In the genomic region with DNA sequence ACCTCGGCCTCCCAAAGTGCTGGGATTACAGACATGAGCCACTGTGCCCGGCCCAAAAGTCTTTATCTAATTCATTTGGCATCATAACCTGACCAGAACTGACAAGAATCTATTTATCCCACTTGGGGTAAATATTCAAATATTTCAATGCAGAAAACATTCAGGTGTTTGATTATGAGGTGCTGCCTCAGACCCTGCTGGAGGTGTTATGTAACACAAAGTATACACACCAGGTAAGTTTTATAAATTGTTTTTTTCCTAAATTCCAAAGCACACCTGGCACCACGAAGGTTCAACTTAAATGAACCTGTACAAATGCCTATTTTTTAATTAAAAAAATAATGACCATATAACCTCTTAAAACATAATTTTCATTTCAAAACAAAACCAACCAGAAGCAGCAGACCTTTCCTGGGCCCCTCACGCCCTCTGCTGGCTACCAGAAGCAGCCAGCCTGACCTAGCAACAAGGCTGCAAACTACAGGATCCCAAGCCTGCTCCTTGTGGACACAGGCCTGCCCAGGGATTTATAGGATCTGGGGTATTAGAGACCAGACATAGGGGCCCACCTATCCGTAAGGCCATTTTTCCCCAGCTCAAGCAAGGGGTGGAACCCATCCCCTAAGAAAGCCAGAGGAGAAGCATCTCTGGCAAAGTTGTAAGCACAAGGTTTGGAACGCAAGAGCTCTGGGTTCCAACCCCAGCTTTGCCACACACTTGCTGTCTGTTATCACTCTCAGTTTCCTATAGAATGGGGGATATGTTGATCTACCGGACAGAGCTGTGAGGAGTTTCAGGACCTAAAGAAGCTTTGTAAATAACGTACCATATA, we compare ENCODE assay signal across 8 cellular contexts. TPM values are rescaled to one million over a fixed set of nuclear protein-coding genes. Genes with fewer than 3 reads are reported as not detected.
DNase-seq lines count a peak whose midpoint lies in the region; ATAC-seq, FAIRE-seq and TF ChIP-seq lines count a peak whose summit lies in the region.

No MANE protein-coding gene starts in this region.

- no peak overlapping the region for H4K8ac ChIP-seq in H1 (ENCODE audit: extremely low read depth, insufficient read depth, low read length)

- H3K18ac ChIP-seq in H1 (ENCODE audit: extremely low read depth, low read length), result no peak overlapping the region

- peaks cover 0 to 47% of the 10 kb centered on the region in 2 experiments; a peak in 2 of 4 replicates for H3K79me2 ChIP-seq in H1 (ENCODE audit: control insufficient read depth in 1 of 2, insufficient read depth in 2 of 2, low read length in 2 of 2)

- peak overlapping the region; percentile 10 for H3K27ac ChIP-seq in cardiac muscle cell
- no peak overlapping the region for H3K27ac ChIP-seq in H1 (ENCODE audit: low read depth, low read length)

- peak; percentile 69 to 81 for TF ChIP-seq RAD21 in H1 (IDR thresholded peaks at IDR 0.05 in 1 of 2, conservative IDR thresholded peaks at IDR 0.05 in 1 of 2; ENCODE audit: low read depth in 2 of 2, low read length in 2 of 2)

- 69% methylated on average over 7 of the region's 8 CpGs; no CpG with 5 or more reads in 1 of the 2 experiments for WGBS in H1 (ENCODE audit: extremely low coverage in 1 of 2, insufficient coverage in 1 of 2, insufficient read length in 1 of 2, insufficient replicate concordance in 2 of 2, low coverage in 1 of 2, low lambda C conversion rate in 2 of 2, missing lambda C conversion rate in 1 of 2), 2 experiments

- H3K23me2 ChIP-seq in H1 (ENCODE audit: low read depth, low read length), result no peaks in the 10 kb centered on the region; the same call in 1 of the 2 replicates

- intact Hi-C loops in Right ventricle myocardium inferior (cut with DNase I), result loop anchor here (10.0 kb wide), 1 partner anchor 301 kb away; no protein-coding TSS in a partner anchor
- intact Hi-C loops in mucosa of descending colon (cut with DNase I, micrococcal nuclease), result no loop called here

- no peaks in the 10 kb centered on the region for H3K9me3 ChIP-seq in cardiac muscle cell (ENCODE audit: low read depth)
- H3K9me3 ChIP-seq in H1 (ENCODE audit: insufficient read depth in 2 of 2, low read depth in 1 of 2, low read length in 1 of 2), result no peaks in the 10 kb centered on the region
- no peaks in the 10 kb centered on the region for H3K9me3 ChIP-seq in mucosa of descending colon

- peak; percentile 75 for TF ChIP-seq CTCF in cardiac muscle cell (IDR thresholded peaks at IDR 0.05; ENCODE audit: low read depth, low read length)
- TF ChIP-seq CTCF in H1 (IDR thresholded peaks at IDR 0.05; ENCODE audit: control extremely low read depth in 1 of 3, insufficient read depth in 1 of 3, low read depth in 1 of 3, low read length in 3 of 3), result peak; percentile 69 to 81 (median 78)
- TF ChIP-seq CTCF in mucosa of descending colon (IDR thresholded peaks at IDR 0.05), result peak; percentile 59

- no peak overlapping the region for H3K4me3 ChIP-seq in cardiac muscle cell
- no peak overlapping the region for H3K4me3 ChIP-seq in H1 (ENCODE audit: extremely low read depth in 1 of 4, insufficient read depth in 2 of 4, low read depth in 3 of 4, low read length in 4 of 4)
- H3K4me3 ChIP-seq in mucosa of descending colon, result no peak overlapping the region

- no peak overlapping the region for H3K14ac ChIP-seq in H1 (ENCODE audit: insufficient read length)

- ATAC-seq in Right ventricle myocardium inferior, result no peak
- ATAC-seq in mucosa of descending colon, result peak; percentile 81
- ATAC-seq in GM21528 (IDR thresholded peaks at IDR 0.05; ENCODE audit: low FRiP score, unreplicated experiment), result no peak

- POLR2A ChIA-PET in H1 (lab: Charles Lee; ENCODE audit: partially characterized antibody), result interaction anchor here (1.0 to 1.7 kb wide), 8 partner anchors 12 to 36 kb away, joined by 3 to 15 read pairs (median 4); a partner anchor contains a TSS

- H3K4ac ChIP-seq in H1 (replicated peaks; ENCODE audit: insufficient read length, low read depth, low read length), result no peak overlapping the region

- H3K27me3 ChIP-seq in cardiac muscle cell (no peaks in the 10 kb centered on the region), H1 (replicated peaks in 1 of 4; ENCODE audit: control insufficient read depth in 3 of 4, extremely low read depth in 1 of 4, insufficient read depth in 3 of 4, low read length in 3 of 4) (no peaks in the 10 kb centered on the region)

- no peak overlapping the region for H2BK20ac ChIP-seq in H1 (ENCODE audit: low read length)

- H3K23ac ChIP-seq in H1 (ENCODE audit: insufficient read length), result no peak overlapping the region

- H3K56ac ChIP-seq in H1 (replicated peaks; ENCODE audit: insufficient read length, low read depth, low read length), result no peak overlapping the region

- no peak overlapping the region for H2BK12ac ChIP-seq in H1 (ENCODE audit: low read depth, low read length)

- no peaks in the 10 kb centered on the region for H3K79me1 ChIP-seq in H1 (ENCODE audit: low read depth, low read length)

- CTCF ChIA-PET in H1 (lab: Charles Lee; ENCODE audit: partially characterized antibody), result interaction anchor here (0.6 to 1.9 kb wide), 12 partner anchors 8 to 339 kb away, joined by 3 to 12 read pairs (median 3); no protein-coding TSS in a partner anchor

- no peak overlapping the region for H2BK5ac ChIP-seq in H1 (ENCODE audit: low read depth, low read length)

- DNase-seq in cardiac muscle cell (ENCODE audit: low read depth in 1 of 2, low spot score in 1 of 2) (peak; percentile 59 to 67), Right ventricle myocardium inferior (ENCODE audit: missing footprints) (no peak), LoVo (ENCODE audit: low spot score) (peak; percentile 11), H1 (ENCODE audit: low read depth in 1 of 2, low spot score in 2 of 2) (peak in 1 of 2 experiments; percentile 47), mucosa of descending colon (peak in 2 of 3 donors; percentile 49 to 58), NCI-H524 treated with DMSO at 0.1 percent for 48 hours (lab: John Stamatoyannopoulos, UW) (no peak)
- peak; percentile 65 for DNase-seq in activated CD4-positive, CD25-positive, alpha-beta regulatory T cell treated with anti-CD3 and anti-CD28 coated beads, Interleukin-2, amount 50 U/mL, for 72 hours

- no peak overlapping the region for H3K4me2 ChIP-seq in H1 (ENCODE audit: insufficient read depth in 1 of 2, low read depth in 2 of 2, low read length in 2 of 2)

- no peak overlapping the region for H2AK5ac ChIP-seq in H1 (ENCODE audit: low read depth, low read length)

- H3K9ac ChIP-seq in H1 (replicated peaks in 1 of 4; ENCODE audit: extremely low read depth in 1 of 4, low read depth in 3 of 4, low read length in 3 of 4), result no peak overlapping the region

- no peak overlapping the region for H2AFZ ChIP-seq in H1 (ENCODE audit: low read length)

- peaks cover 0 to 15% of the 10 kb centered on the region in 2 experiments for H4K20me1 ChIP-seq in H1 (replicated peaks in 1 of 2; ENCODE audit: control insufficient read depth in 1 of 2, insufficient read depth in 2 of 2, low read length in 2 of 2)

- TF ChIP-seq POLR2A in H1 (IDR thresholded peaks at IDR 0.05; ENCODE audit: control extremely low read depth in 1 of 2, low read depth in 2 of 2, low read length in 2 of 2), result no peak

- H3K36me3 ChIP-seq in cardiac muscle cell, result no peaks in the 10 kb centered on the region
- H3K36me3 ChIP-seq in H1 (ENCODE audit: control insufficient read depth in 2 of 4, insufficient read depth in 4 of 4, low read length in 3 of 4), result peaks cover 0 to 6% (median 0%) of the 10 kb centered on the region in 4 experiments; a peak in 3 of 8 replicates
- no peaks in the 10 kb centered on the region for H3K36me3 ChIP-seq in mucosa of descending colon (ENCODE audit: low read depth)

- peak; percentile 96 for FAIRE-seq in H1 (lab: Jason Lieb, UNC)

- no peak overlapping the region for H2BK15ac ChIP-seq in H1 (ENCODE audit: low read length)

- no peaks in the 10 kb centered on the region for H3K4me1 ChIP-seq in cardiac muscle cell (ENCODE audit: low read depth)
- 0 out of 7 replicates have a peak, but pooled peaks cover 0 to 2% (median 0%) of the 10 kb centered on the region in 4 experiments for H3K4me1 ChIP-seq in H1 (replicated peaks in 1 of 4; ENCODE audit: control insufficient read depth in 3 of 4, insufficient read depth in 4 of 4, low read length in 3 of 4)
- no peaks in the 10 kb centered on the region for H3K4me1 ChIP-seq in mucosa of descending colon (ENCODE audit: low read depth)

- no peak overlapping the region for H2BK120ac ChIP-seq in H1 (replicated peaks; ENCODE audit: low read depth, low read length)

- H4K91ac ChIP-seq in H1 (replicated peaks; ENCODE audit: insufficient read length, low read length), result no peak overlapping the region

- TF ChIP-seq EP300 in H1 (IDR thresholded peaks at IDR 0.05; ENCODE audit: borderline replicate concordance in 1 of 2, low read depth in 2 of 2, low read length in 2 of 2), result no peak

- no peak overlapping the region for H4K5ac ChIP-seq in H1 (ENCODE audit: insufficient read length, low read depth, low read length)

RNA-seq across cellular contexts. Expression of a gene that starts 11.7 kb away (rescaled TPM):
- 40.2 and 56.6 TPM in 2 replicates for total RNA-seq in cardiac muscle cell
- 47.8 and 55.6 TPM in 2 replicates for polyA plus RNA-seq in cardiac muscle cell
- 19.8 TPM for total RNA-seq in Right ventricle myocardium inferior
- total RNA-seq in H1 (2021; fragmentation: NEBNext Ultra II Directional; extraction: Animal tissue kit (Norgen Biotek cat#: 25700)), result 50.0 and 53.5 TPM in 2 replicates
- polyA plus RNA-seq in H1 (2011; rRNA removed), result 46.3 and 60.4 TPM in 2 replicates
- polyA plus RNA-seq in H1 (2011; cell fraction: cytosol; rRNA removed), result 68.8 TPM
- 194 TPM for polyA plus RNA-seq in H1 (2011; cell fraction: nucleus; rRNA removed)
- 54.1 to 62.5 TPM (median 56.8 TPM) in 4 replicates for polyA plus RNA-seq in H1 (2012, experiment 1 of 2)
- 34.1 TPM for polyA plus RNA-seq in H1 (2012, experiment 2 of 2)
- 46.5 TPM for polyA plus RNA-seq in H1 (2013, experiment 1 of 2)
- 43.2 TPM for polyA plus RNA-seq in H1 (2013, experiment 2 of 2)
- 71.4 and 82.5 TPM in 2 replicates for polyA minus RNA-seq in H1 (2011; rRNA and poly(A)+ RNA removed)
- polyA minus RNA-seq in H1 (2011; cell fraction: cytosol; rRNA and poly(A)+ RNA removed), result 27.0 TPM
- 49.3 TPM for polyA minus RNA-seq in H1 (2011; cell fraction: nucleus; rRNA and poly(A)+ RNA removed)
- total RNA-seq in mucosa of descending colon, result 10 to 100 TPM; 43.6 to 56.5 (median 52.5) TPM

RNA-seq across cellular contexts. Expression of a gene that starts 25.9 kb away (rescaled TPM):
- total RNA-seq in cardiac muscle cell, result 1.1 and 2.6 TPM in 2 replicates
- 2.3 and 3.1 TPM in 2 replicates for polyA plus RNA-seq in cardiac muscle cell
- total RNA-seq in Right ventricle myocardium inferior, result 0.68 TPM
- 4.8 and 6.8 TPM in 2 replicates for total RNA-seq in H1 (2021; fragmentation: NEBNext Ultra II Directional; extraction: Animal tissue kit (Norgen Biotek cat#: 25700))
- polyA plus RNA-seq in H1 (2011; rRNA removed), result 3.1 and 4.5 TPM in 2 replicates
- polyA plus RNA-seq in H1 (2011; cell fraction: cytosol; rRNA removed), result 2.0 TPM
- 5.5 TPM for polyA plus RNA-seq in H1 (2011; cell fraction: nucleus; rRNA removed)
- 4.5 to 7.4 TPM (median 5.7 TPM) in 4 replicates for polyA plus RNA-seq in H1 (2012, experiment 1 of 2)
- 3.9 TPM for polyA plus RNA-seq in H1 (2012, experiment 2 of 2)
- 5.2 TPM for polyA plus RNA-seq in H1 (2013, experiment 1 of 2)
- 5.2 TPM for polyA plus RNA-seq in H1 (2013, experiment 2 of 2)
- 2.8 and 3.0 TPM in 2 replicates for polyA minus RNA-seq in H1 (2011; rRNA and poly(A)+ RNA removed)
- 2.5 TPM for polyA minus RNA-seq in H1 (2011; cell fraction: cytosol; rRNA and poly(A)+ RNA removed)
- 3.2 TPM for polyA minus RNA-seq in H1 (2011; cell fraction: nucleus; rRNA and poly(A)+ RNA removed)
- 1 to 10 TPM in 1 of 3 donors, under 1 TPM in 2; 0.87 to 1.6 (median 0.93) TPM for total RNA-seq in mucosa of descending colon

RNA-seq across cellular contexts. Expression of a gene that starts 26.9 kb away (rescaled TPM):
- total RNA-seq in cardiac muscle cell (18.5 and 25.2 TPM in 2 replicates), Right ventricle myocardium inferior (3.2 TPM), mucosa of descending colon (10 to 100 TPM; 10.5 to 30.0 (median 20.5) TPM)
- polyA plus RNA-seq in cardiac muscle cell (20.7 and 38.4 TPM in 2 replicates), H1 (2011; rRNA removed) (203 and 257 TPM in 2 replicates)
- 180 and 190 TPM in 2 replicates for total RNA-seq in H1 (2021; fragmentation: NEBNext Ultra II Directional; extraction: Animal tissue kit (Norgen Biotek cat#: 25700))
- 177 TPM for polyA plus RNA-seq in H1 (2011; cell fraction: cytosol; rRNA removed)
- 225 TPM for polyA plus RNA-seq in H1 (2011; cell fraction: nucleus; rRNA removed)
- polyA plus RNA-seq in H1 (2012, experiment 1 of 2), result 134 to 160 TPM (median 142 TPM) in 4 replicates
- 156 TPM for polyA plus RNA-seq in H1 (2012, experiment 2 of 2)
- polyA plus RNA-seq in H1 (2013, experiment 1 of 2), result 184 TPM
- polyA plus RNA-seq in H1 (2013, experiment 2 of 2), result 162 TPM
- polyA minus RNA-seq in H1 (2011; rRNA and poly(A)+ RNA removed), result 137 and 189 TPM in 2 replicates
- 77.9 TPM for polyA minus RNA-seq in H1 (2011; cell fraction: cytosol; rRNA and poly(A)+ RNA removed)
- 103 TPM for polyA minus RNA-seq in H1 (2011; cell fraction: nucleus; rRNA and poly(A)+ RNA removed)

RNA-seq across cellular contexts. Expression of a gene that starts 34.3 kb away (rescaled TPM):
- total RNA-seq in cardiac muscle cell, result 17.3 and 22.2 TPM in 2 replicates
- 41.8 and 51.4 TPM in 2 replicates for polyA plus RNA-seq in cardiac muscle cell
- 11.6 TPM for total RNA-seq in Right ventricle myocardium inferior
- 20.4 and 21.4 TPM in 2 replicates for total RNA-seq in H1 (2021; fragmentation: NEBNext Ultra II Directional; extraction: Animal tissue kit (Norgen Biotek cat#: 25700))
- 48.3 and 52.1 TPM in 2 replicates for polyA plus RNA-seq in H1 (2011; rRNA removed)
- polyA plus RNA-seq in H1 (2011; cell fraction: cytosol; rRNA removed), result 28.7 TPM
- polyA plus RNA-seq in H1 (2011; cell fraction: nucleus; rRNA removed), result 47.9 TPM
- polyA plus RNA-seq in H1 (2012, experiment 1 of 2), result 16.1 to 23.4 TPM (median 21.7 TPM) in 4 replicates
- polyA plus RNA-seq in H1 (2012, experiment 2 of 2), result 18.4 TPM
- 24.6 TPM for polyA plus RNA-seq in H1 (2013, experiment 1 of 2)
- polyA plus RNA-seq in H1 (2013, experiment 2 of 2), result 26.8 TPM
- polyA minus RNA-seq in H1 (2011; rRNA and poly(A)+ RNA removed), result 39.4 and 40.0 TPM in 2 replicates
- polyA minus RNA-seq in H1 (2011; cell fraction: cytosol; rRNA and poly(A)+ RNA removed), result 14.3 TPM
- 9.2 TPM for polyA minus RNA-seq in H1 (2011; cell fraction: nucleus; rRNA and poly(A)+ RNA removed)
- total RNA-seq in mucosa of descending colon, result 10 to 100 TPM; 26.4 to 62.1 (median 52.2) TPM

RNA-seq across cellular contexts. Expression of a gene that starts 48.0 kb away (rescaled TPM):
- total RNA-seq in cardiac muscle cell (62.8 and 74.8 TPM in 2 replicates), Right ventricle myocardium inferior (58.6 TPM), mucosa of descending colon (10 to 100 TPM; 55.5 to 88.8 (median 69.6) TPM)
- polyA plus RNA-seq in cardiac muscle cell (75.3 and 114 TPM in 2 replicates), H1 (2011; rRNA removed) (91.7 and 124 TPM in 2 replicates)
- total RNA-seq in H1 (2021; fragmentation: NEBNext Ultra II Directional; extraction: Animal tissue kit (Norgen Biotek cat#: 25700)), result 95.9 and 101 TPM in 2 replicates
- polyA plus RNA-seq in H1 (2011; cell fraction: cytosol; rRNA removed), result 134 TPM
- 114 TPM for polyA plus RNA-seq in H1 (2011; cell fraction: nucleus; rRNA removed)
- polyA plus RNA-seq in H1 (2012, experiment 1 of 2), result 104 to 130 TPM (median 119 TPM) in 4 replicates
- 122 TPM for polyA plus RNA-seq in H1 (2012, experiment 2 of 2)
- polyA plus RNA-seq in H1 (2013, experiment 1 of 2), result 71.1 TPM
- 69.8 TPM for polyA plus RNA-seq in H1 (2013, experiment 2 of 2)
- 57.3 and 71.7 TPM in 2 replicates for polyA minus RNA-seq in H1 (2011; rRNA and poly(A)+ RNA removed)
- polyA minus RNA-seq in H1 (2011; cell fraction: cytosol; rRNA and poly(A)+ RNA removed), result 63.3 TPM
- 23.9 TPM for polyA minus RNA-seq in H1 (2011; cell fraction: nucleus; rRNA and poly(A)+ RNA removed)

Comparison
In these comparisons a context has a peak if more than half of its experiments do, and no peak if none do; other contexts are left out.
1. DNase-seq: peak in cardiac muscle cell (2 of 2), LoVo (single experiment), activated CD4-positive, CD25-positive, alpha-beta regulatory T cell treated with anti-CD3 and anti-CD28 coated beads, Interleukin-2, amount 50 U/mL, for 72 hours (single experiment) and mucosa of descending colon (2 of 3); none in Right ventricle myocardium inferior (single experiment) and NCI-H524 treated with DMSO at 0.1 percent for 48 hours (single experiment).
2. Peak in every context shown above with its lines, with median percentiles within 50 percentile points of each other: CTCF ChIP-seq.